21 cellular contexts compared by ENCODE assay signal in the genomic region with DNA sequence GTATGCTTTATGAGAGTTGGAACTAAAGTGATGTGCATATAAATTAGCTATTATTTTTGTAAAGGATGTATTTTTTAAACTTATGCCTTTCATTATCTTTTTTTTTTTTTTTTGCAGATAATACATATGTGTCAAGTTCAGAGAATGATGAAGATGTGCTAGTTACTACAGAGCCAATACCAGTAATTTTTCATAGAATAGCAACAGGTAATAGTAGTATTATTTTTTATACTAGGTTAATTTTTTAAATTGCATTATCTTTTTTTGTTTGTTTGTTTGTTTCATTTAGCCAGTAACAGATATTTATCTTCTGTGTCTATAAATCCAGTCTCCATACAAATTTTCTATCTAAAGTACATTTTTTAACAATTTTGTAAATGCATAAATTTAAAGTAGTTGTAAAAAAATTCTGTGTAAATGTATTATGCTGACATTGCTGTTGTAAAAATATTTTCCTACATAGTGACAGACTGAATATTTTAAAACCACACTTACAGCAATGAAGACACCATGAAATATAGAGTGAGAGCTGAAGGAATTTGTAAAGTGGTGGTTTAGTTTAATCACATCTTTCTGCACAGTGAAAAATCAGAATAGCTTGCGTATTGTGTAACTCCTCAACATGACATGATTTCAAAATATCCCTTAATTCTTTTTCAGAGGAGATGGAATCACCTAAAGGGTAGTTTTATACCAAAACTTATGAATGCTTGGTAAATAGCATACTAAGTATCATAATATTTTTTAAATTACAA.
DNase-seq lines count a peak whose midpoint lies in the region; ATAC-seq, FAIRE-seq and TF ChIP-seq lines count a peak whose summit lies in the region.
"Had no signal": no experiment of that assay in that cellular context is flagged by ENCODE, and none has a peak within 500 bp of the region (broad histone marks: within the 10 kb centered on the region; RNA-seq: fewer than 3 reads in every experiment).

No MANE protein-coding gene starts in this region.

- no peak overlapping the region for H3K23ac ChIP-seq in IMR-90 (ENCODE audit: low read depth, low read length)

- TF ChIP-seq EP300 in GM12878 (IDR thresholded peaks at IDR 0.05; ENCODE audit: borderline replicate concordance in 1 of 2, control insufficient read depth in 1 of 2, low read depth in 2 of 2, low read length in 2 of 2) (no peak), SK-N-SH (IDR thresholded peaks at IDR 0.05; ENCODE audit: borderline replicate concordance in 1 of 2, low read depth in 1 of 2, low read length in 1 of 2) (no peak)

- H3K18ac ChIP-seq in IMR-90 (ENCODE audit: low read depth, low read length), result no peak overlapping the region

- dilution Hi-C loops in IMR-90 (cut with HindIII; ENCODE audit: low sequenced_read_pairs, unreplicated experiment), result no loop called here

- POLR2A ChIA-PET in IMR-90 (lab: Charles Lee; ENCODE audit: unreplicated experiment) (interaction anchor here (0.6 kb wide), 1 partner anchor 16 kb away, joined by 7 read pairs; no protein-coding TSS in a partner anchor), GM12878 (lab: Charles Lee) (no interaction called here), SK-N-SH (lab: Yijun Ruan, JAX) (no interaction called here)

- H3K79me2 ChIP-seq in GM12878 (ENCODE audit: control insufficient read depth, insufficient read depth, low read length) (no peaks in the 10 kb centered on the region), SK-N-SH (ENCODE audit: insufficient read depth) (no peaks in the 10 kb centered on the region)

- H3K4me3 Mint-ChIP-seq in stimulated activated effector memory CD8-positive, alpha-beta T cell treated with anti-CD3 and anti-CD28 coated beads, Interleukin-12 subunit alpha, Interleukin-12 subunit beta, amount 100 ng/mL, for 72 hours, result no peak overlapping the region
- H3K4me3 Mint-ChIP-seq: CD8-positive, alpha-beta T cell had no signal

- CTCF ChIA-PET in IMR-90 (lab: Yijun Ruan, JAX) (interaction anchor here (0.5 kb wide), 1 partner anchor 369 kb away, joined by 8 read pairs; no protein-coding TSS in a partner anchor), GM12878 (lab: Yijun Ruan, JAX) (interaction anchor here (1.0 to 1.6 kb wide), 3 partner anchors 7 to 21 kb away, joined by 3 read pairs; no protein-coding TSS in a partner anchor), SK-N-SH (lab: Yijun Ruan, JAX) (interaction anchor here (1.6 kb wide), 1 partner anchor 8 kb away, joined by 4 read pairs; no protein-coding TSS in a partner anchor)

- no peaks in the 10 kb centered on the region for H4K20me1 ChIP-seq in IMR-90 (ENCODE audit: insufficient read depth, low read length)
- H4K20me1 ChIP-seq in GM12878 (ENCODE audit: control insufficient read depth, insufficient read depth), result no peaks in the 10 kb centered on the region
- H4K20me1 ChIP-seq in SK-N-SH (ENCODE audit: insufficient read depth), result no peaks in the 10 kb centered on the region

- in situ Hi-C loops in IMR-90 (cut with MboI; ENCODE audit: low sequenced_read_pairs), result no loop called here
- in situ Hi-C loops in GM12878 (cut with MboI), result no loop called here

- no CpG with 5 or more reads among the region's 1 CpG for WGBS in IMR-90 (ENCODE audit: extremely low coverage in 2 of 2, insufficient read length in 1 of 2), 2 experiments
- 100% methylated on average over 1 of the region's 1 CpG for WGBS in GM12878 (ENCODE audit: insufficient coverage, insufficient replicate concordance, low lambda C conversion rate, missing lambda C conversion rate)
- 85% methylated on average over 1 of the region's 1 CpG for WGBS in SK-N-SH (ENCODE audit: low lambda C conversion rate)

- H3K4me2 ChIP-seq in IMR-90 (ENCODE audit: low read depth, low read length) (no peak overlapping the region), GM12878 (ENCODE audit: control insufficient read depth, insufficient read depth) (no peak overlapping the region), SK-N-SH (no peak overlapping the region)
- H3K4me2 ChIP-seq: BLaER1 treated with 17β-estradiol and CSF1 and Interleukin-3, amounts not matched to agents 10 nM and 100 nM; KMS-11 had no signal

- no peak overlapping the region for H2AK9ac ChIP-seq in IMR-90 (replicated peaks; ENCODE audit: low read depth, low read length, poor library complexity)

- H3K27ac ChIP-seq in IMR-90 (ENCODE audit: insufficient read depth, low read length) (no peak overlapping the region), GM12878 (ENCODE audit: control insufficient read depth, insufficient read depth) (no peak overlapping the region), SK-N-SH (ENCODE audit: low read depth in 2 of 2, low read length in 1 of 2) (no peak overlapping the region)
- H3K27ac ChIP-seq: BLaER1 treated with 17β-estradiol and CSF1 and Interleukin-3, amounts not matched to agents 10 nM and 100 nM; KMS-11; Peyer's patch had no signal

- H3K4me3 ChIP-seq in AG10803 (ENCODE audit: low read length), result no peak overlapping the region
- no peak overlapping the region for H3K4me3 ChIP-seq in IMR-90 (ENCODE audit: insufficient read depth, low read depth, low read length)
- H3K4me3 ChIP-seq in GM12878, result no peak overlapping the region
- H3K4me3 ChIP-seq in SK-N-SH (ENCODE audit: low read depth in 2 of 2, low read length in 1 of 2), result no peak overlapping the region
- H3K4me3 ChIP-seq: BLaER1 treated with 17β-estradiol and CSF1 and Interleukin-3, amounts not matched to agents 10 nM and 100 nM; Peyer's patch had no signal

- FAIRE-seq in GM12878 (lab: Jason Lieb, UNC), result peak; percentile 7
- peak; percentile 69 for FAIRE-seq in islet of Langerhans (lab: Jason Lieb, UNC)
- FAIRE-seq: A204.1, H54 had no signal

- DNase-seq in AG10803 (ENCODE audit: low read depth) (peak; percentile 65), IMR-90 (no peak), GM12878 (ENCODE audit: low read depth, low spot score) (no peak), SK-N-SH (no peak)
- DNase-seq in stimulated activated effector memory CD8-positive, alpha-beta T cell treated with anti-CD3 and anti-CD28 coated beads, Interleukin-12 subunit alpha, Interleukin-12 subunit beta, amount 100 ng/mL, for 72 hours (ENCODE audit: low spot score in 2 of 2), result no peak
- DNase-seq: CD8-positive, alpha-beta T cell; DMS53; NCI-H1092; NCI-H1436 treated with DMSO at 0.1 percent for 48 hours; NCI-H2029; NCI-H345; NCI-H526; Peyer's patch had no signal

- no peak overlapping the region for H3K4ac ChIP-seq in IMR-90 (ENCODE audit: low read depth, low read length)

- H3K27ac Mint-ChIP-seq in stimulated activated effector memory CD8-positive, alpha-beta T cell treated with anti-CD3 and anti-CD28 coated beads, Interleukin-12 subunit alpha, Interleukin-12 subunit beta, amount 100 ng/mL, for 72 hours, result no peak overlapping the region
- H3K27ac Mint-ChIP-seq: CD8-positive, alpha-beta T cell had no signal

- RAD21 ChIA-PET in GM12878 (lab: Charles Lee; ENCODE audit: unreplicated experiment), result interaction anchor here (0.7 to 1.1 kb wide), 2 partner anchors 246 to 325 kb away, joined by 3 to 6 read pairs; no protein-coding TSS in a partner anchor

- no peak overlapping the region for H2BK20ac ChIP-seq in IMR-90 (ENCODE audit: low read depth, low read length)

- no peak overlapping the region for H3K9ac ChIP-seq in IMR-90 (ENCODE audit: low read depth, low read length)
- no peak overlapping the region for H3K9ac ChIP-seq in GM12878 (ENCODE audit: control insufficient read depth, insufficient read depth, low read length)
- no peak overlapping the region for H3K9ac ChIP-seq in SK-N-SH
- H3K9ac ChIP-seq: BLaER1 treated with 17β-estradiol and CSF1 and Interleukin-3, amounts not matched to agents 10 nM and 100 nM; KMS-11 had no signal

- H3K36me3 Mint-ChIP-seq in stimulated activated effector memory CD8-positive, alpha-beta T cell treated with anti-CD3 and anti-CD28 coated beads, Interleukin-12 subunit alpha, Interleukin-12 subunit beta, amount 100 ng/mL, for 72 hours, result peaks cover 67% of the 10 kb centered on the region

- no peaks in the 10 kb centered on the region for H3K4me1 ChIP-seq in IMR-90 (ENCODE audit: control insufficient read depth, insufficient read depth, low read length)
- H3K4me1 ChIP-seq in GM12878 (ENCODE audit: control insufficient read depth, insufficient read depth, low read length), result no peaks in the 10 kb centered on the region
- H3K4me1 ChIP-seq in SK-N-SH (ENCODE audit: control insufficient read depth in 1 of 2, insufficient read depth in 2 of 2, low read depth in 1 of 2, low read length in 1 of 2), result no peaks in the 10 kb centered on the region; a peak in 1 of 4 replicates
- H3K4me1 ChIP-seq: BLaER1 treated with 17β-estradiol and CSF1 and Interleukin-3, amounts not matched to agents 10 nM and 100 nM; Peyer's patch had no signal

- no peaks in the 10 kb centered on the region for H3F3A ChIP-seq in SK-N-SH (replicated peaks; ENCODE audit: insufficient read depth)

- H3K56ac ChIP-seq in IMR-90 (ENCODE audit: extremely low read depth, insufficient read depth, low read length), result no peak overlapping the region

- H2BK120ac ChIP-seq in IMR-90 (ENCODE audit: low read depth, low read length), result no peak overlapping the region

- H3K9me1 ChIP-seq in IMR-90 (ENCODE audit: insufficient read depth, low read length), result no peaks in the 10 kb centered on the region

- no peak overlapping the region for H2BK15ac ChIP-seq in IMR-90 (ENCODE audit: low read depth, low read length)

- H2AFZ ChIP-seq in IMR-90 (replicated peaks; ENCODE audit: low read length, poor library complexity), result no peak overlapping the region
- H2AFZ ChIP-seq in GM12878 (ENCODE audit: control insufficient read depth, low read depth, low read length), result no peak overlapping the region
- no peak overlapping the region for H2AFZ ChIP-seq in SK-N-SH (ENCODE audit: low read depth)

- no peak overlapping the region for H2BK5ac ChIP-seq in IMR-90 (ENCODE audit: low read depth, low read length, poor library complexity, severe bottlenecking)

- H3K9me3 Mint-ChIP-seq in stimulated activated effector memory CD8-positive, alpha-beta T cell treated with anti-CD3 and anti-CD28 coated beads, Interleukin-12 subunit alpha, Interleukin-12 subunit beta, amount 100 ng/mL, for 72 hours, result no peaks in the 10 kb centered on the region
- H3K9me3 Mint-ChIP-seq: CD8-positive, alpha-beta T cell had no signal

- H4K91ac ChIP-seq in IMR-90 (ENCODE audit: insufficient read depth, low read depth, low read length), result no peak overlapping the region

- H3K14ac ChIP-seq in IMR-90 (replicated peaks; ENCODE audit: low read depth, low read length), result no peak overlapping the region

- no peak overlapping the region for H4K5ac ChIP-seq in IMR-90 (ENCODE audit: low read depth, low read length)

- H4K8ac ChIP-seq in IMR-90 (ENCODE audit: low read depth in 2 of 2, low read length in 2 of 2), result no peak overlapping the region

- no peak for TF ChIP-seq POLR2A in IMR-90 (IDR thresholded peaks at IDR 0.05; ENCODE audit: low read depth, low read length)
- TF ChIP-seq POLR2A in GM12878 (IDR thresholded peaks at IDR 0.05; ENCODE audit: low read depth, low read length), result no peak

- intact Hi-C loops in IMR-90 (cut with micrococcal nuclease) (loop anchor here (10.0 kb wide), 1 partner anchor 435 kb away; no protein-coding TSS in a partner anchor), GM12878 (cut with micrococcal nuclease; ENCODE audit: unreplicated experiment) (no loop called here)

- SMC1A ChIA-PET in GM12878 (lab: Charles Lee; ENCODE audit: uncharacterized antibody, unreplicated experiment), result interaction anchor here (1.4 kb wide), 1 partner anchor 17 kb away, joined by 3 read pairs; no protein-coding TSS in a partner anchor

- H2AK5ac ChIP-seq in IMR-90 (ENCODE audit: low read depth, low read length), result no peak overlapping the region

- TF ChIP-seq CTCF in AG10803 (conservative IDR thresholded peaks at IDR 0.05; ENCODE audit: low read length), result no peak
- no peak for TF ChIP-seq CTCF in IMR-90 (conservative IDR thresholded peaks at IDR 0.05; ENCODE audit: low read depth, low read length)
- TF ChIP-seq CTCF in GM12878 (IDR thresholded peaks at IDR 0.05 in 2 of 3, conservative IDR thresholded peaks at IDR 0.05 in 1 of 3; ENCODE audit: control insufficient read depth in 2 of 3, extremely low read depth in 1 of 3, insufficient read depth in 1 of 3, low read depth in 3 of 3, low read length in 3 of 3), result no peak
- TF ChIP-seq CTCF in SK-N-SH (IDR thresholded peaks at IDR 0.05), result no peak

- ATAC-seq in IMR-90 (ENCODE audit: low read depth), result no peak
- ATAC-seq in GM12878, result no peak
- no peak for ATAC-seq in stimulated activated effector memory CD8-positive, alpha-beta T cell treated with anti-CD3 and anti-CD28 coated beads, Interleukin-12 subunit alpha, Interleukin-12 subunit beta, amount 100 ng/mL, for 72 hours
- no peak for ATAC-seq in GM18861 (IDR thresholded peaks at IDR 0.05; ENCODE audit: unreplicated experiment)
- ATAC-seq in GM21390 (IDR thresholded peaks at IDR 0.05; ENCODE audit: unreplicated experiment), result no peak
- ATAC-seq: CD8-positive, alpha-beta T cell; Right ventricle myocardium inferior had no signal

- no peaks in the 10 kb centered on the region for H3K79me1 ChIP-seq in IMR-90 (ENCODE audit: low read depth in 1 of 2, low read length in 2 of 2)

- H3K9me3 ChIP-seq in IMR-90 (ENCODE audit: control insufficient read depth, insufficient read depth, low read length) (no peaks in the 10 kb centered on the region), GM12878 (replicated peaks; ENCODE audit: control insufficient read depth, insufficient read depth, low read length) (no peaks in the 10 kb centered on the region), SK-N-SH (no peaks in the 10 kb centered on the region)
- H3K9me3 ChIP-seq: Peyer's patch had no signal

- H3K9me2 ChIP-seq in SK-N-SH, result no peaks in the 10 kb centered on the region

- H3K27me3 ChIP-seq in IMR-90 (ENCODE audit: control insufficient read depth, insufficient read depth, low read length), result no peaks in the 10 kb centered on the region
- no peaks in the 10 kb centered on the region for H3K27me3 ChIP-seq in GM12878 (replicated peaks in 1 of 2; ENCODE audit: control insufficient read depth in 2 of 2, insufficient read depth in 2 of 2, low read length in 1 of 2)
- H3K27me3 ChIP-seq in SK-N-SH (ENCODE audit: insufficient read depth), result no peaks in the 10 kb centered on the region
- H3K27me3 ChIP-seq: BLaER1 treated with 17β-estradiol and CSF1 and Interleukin-3, amounts not matched to agents 10 nM and 100 nM; Peyer's patch had no signal

- peaks cover 26% of the 10 kb centered on the region for H3K4me1 Mint-ChIP-seq in stimulated activated effector memory CD8-positive, alpha-beta T cell treated with anti-CD3 and anti-CD28 coated beads, Interleukin-12 subunit alpha, Interleukin-12 subunit beta, amount 100 ng/mL, for 72 hours

- TF ChIP-seq RAD21 in IMR-90 (IDR thresholded peaks at IDR 0.05; ENCODE audit: low read length) (no peak), GM12878 (IDR thresholded peaks at IDR 0.05; ENCODE audit: insufficient read depth, low read depth, low read length) (no peak), SK-N-SH (IDR thresholded peaks at IDR 0.05; ENCODE audit: low read length) (no peak)

- BruUV-seq in IMR-90 (replicated peaks; lab: Mats Ljungman, UMichigan), result no TSS peak
- no TSS peak for BruUV-seq in GM12878 (replicated peaks; lab: Mats Ljungman, UMichigan)

- H3K36me3 ChIP-seq in IMR-90 (ENCODE audit: control insufficient read depth, insufficient read depth, low read length) (0 out of 2 replicates have a peak, but pooled peaks cover 1% of the 10 kb centered on the region), GM12878 (ENCODE audit: control insufficient read depth in 2 of 2, insufficient read depth in 2 of 2, low read length in 1 of 2) (peaks cover 0 to 4% of the 10 kb centered on the region in 2 experiments; a peak in 2 of 4 replicates), SK-N-SH (replicated peaks in 1 of 2; ENCODE audit: control insufficient read depth in 1 of 2, insufficient read depth in 2 of 2, low read length in 1 of 2) (peaks cover 2 to 12% of the 10 kb centered on the region in 2 experiments)
- H3K36me3 ChIP-seq: Peyer's patch had no signal
